ENCODE assay signal across 9 cellular contexts in genomic region chr10:95445223-95445836, GRCh38.
DNase-seq lines count a peak whose midpoint lies in the region; ATAC-seq and TF ChIP-seq lines count a peak whose summit lies in the region.
"Had no signal": no experiment of that assay in that cellular context is flagged by ENCODE, and none has a peak within 500 bp of the region (broad histone marks: within the 10 kb centered on the region; RNA-seq: fewer than 3 reads in every experiment).

No MANE protein-coding gene starts in this region.

- no peak for TF ChIP-seq CTCF in ascending aorta (IDR thresholded peaks at IDR 0.05)
- no peak for TF ChIP-seq CTCF in heart right ventricle (IDR thresholded peaks at IDR 0.05)
- no peak for TF ChIP-seq CTCF in retinal pigment epithelial cell (conservative IDR thresholded peaks at IDR 0.05; ENCODE audit: low read depth, low read length)
- TF ChIP-seq CTCF in GM10266 (IDR thresholded peaks at IDR 0.05; ENCODE audit: control insufficient read depth, insufficient read depth, low read depth, missing control alignments): no peak

- peak; percentile 73 to 92 (median 88) for ATAC-seq in heart right ventricle

- H3K9me3 ChIP-seq in ascending aorta: no peaks in the 10 kb centered on the region
- no peaks in the 10 kb centered on the region for H3K9me3 ChIP-seq in heart right ventricle

- DNase-seq in Daoy (ENCODE audit: low read depth) (peak; percentile 79), ascending aorta (ENCODE audit: low spot score in 2 of 2) (peak; percentile 58 to 96), heart right ventricle (peak; percentile 71 to 86), retinal pigment epithelial cell (ENCODE audit: low read depth) (peak; percentile 43), OCI-M2 (lab: John Stamatoyannopoulos, UW; ENCODE audit: unreplicated experiment) (no peak), GM10266 (ENCODE audit: extremely low spot score) (no peak), HEK293T (ENCODE audit: extremely low spot score) (no peak), AML-193 (lab: John Stamatoyannopoulos, UW) (no peak)

- CTCF ChIA-PET in HEK293T (lab: Yijun Ruan, JAX): interaction anchor here (0.7 to 1.9 kb wide), 8 partner anchors 10 to 158 kb away, joined by 3 to 13 read pairs (median 4); no protein-coding TSS in a partner anchor

- H3K4me3 ChIP-seq in ascending aorta (peak overlapping the region in 1 of 2 donors; percentile 35), heart right ventricle (peak overlapping the region in 1 of 10 donors; percentile 1), retinal pigment epithelial cell (ENCODE audit: low read length) (no peak overlapping the region)
- H3K4me3 ChIP-seq: skin epidermis had no signal

- WGBS in heart right ventricle, 2 donors: 27 to 31% methylated on average over 6 of the region's 6 CpGs

- peaks cover 45 to 90% of the 10 kb centered on the region in 2 donors for H3K4me1 ChIP-seq in ascending aorta
- peaks cover 26 to 99% (median 75%) of the 10 kb centered on the region in 9 donors for H3K4me1 ChIP-seq in heart right ventricle

- intact Hi-C loops in ascending aorta (cut with DNase I) (loop anchor here (2.0 to 5.0 kb wide), 2 partner anchors 37 to 67 kb away; no protein-coding TSS in a partner anchor), heart right ventricle (cut with DNase I) (loop anchor here in 3 of 10 donors (5.0 to 10.0 kb wide), 3 partner anchors 112 to 119 kb away; partner anchors contain the start of gene SORBS1 (in 2 of the 3))

- POLR2A ChIA-PET in HEK293T (lab: Yijun Ruan, JAX): no interaction called here

- H3K27ac ChIP-seq in ascending aorta: peak overlapping the region; percentile 93 to 96
- peak overlapping the region; percentile 62 to 92 (median 84) for H3K27ac ChIP-seq in heart right ventricle

- H3K27me3 ChIP-seq in ascending aorta (no peaks in the 10 kb centered on the region), heart right ventricle (no peaks in the 10 kb centered on the region)

- H3K36me3 ChIP-seq in ascending aorta (peaks cover 7 to 9% of the 10 kb centered on the region in 2 donors), heart right ventricle (peaks cover 0 to under 1% (median 0%) of the 10 kb centered on the region in 9 donors)

TF ChIP-seq in HEK293T, 16 proteins besides CTCF, POLR2A, EP300 and RAD21:
- no peak for TF ChIP-seq FOXA1 (IDR thresholded peaks at IDR 0.05)
- TF ChIP-seq HDGF (IDR thresholded peaks at IDR 0.05; ENCODE audit: borderline replicate concordance): no peak
- TF ChIP-seq TARDBP (IDR thresholded peaks at IDR 0.05): no peak
- no peak for TF ChIP-seq ELF4 (IDR thresholded peaks at IDR 0.05)
- no peak for TF ChIP-seq ZNF384 (IDR thresholded peaks at IDR 0.05)
- TF ChIP-seq FOXK2 (IDR thresholded peaks at IDR 0.05): no peak
- TF ChIP-seq, protein P1, sequence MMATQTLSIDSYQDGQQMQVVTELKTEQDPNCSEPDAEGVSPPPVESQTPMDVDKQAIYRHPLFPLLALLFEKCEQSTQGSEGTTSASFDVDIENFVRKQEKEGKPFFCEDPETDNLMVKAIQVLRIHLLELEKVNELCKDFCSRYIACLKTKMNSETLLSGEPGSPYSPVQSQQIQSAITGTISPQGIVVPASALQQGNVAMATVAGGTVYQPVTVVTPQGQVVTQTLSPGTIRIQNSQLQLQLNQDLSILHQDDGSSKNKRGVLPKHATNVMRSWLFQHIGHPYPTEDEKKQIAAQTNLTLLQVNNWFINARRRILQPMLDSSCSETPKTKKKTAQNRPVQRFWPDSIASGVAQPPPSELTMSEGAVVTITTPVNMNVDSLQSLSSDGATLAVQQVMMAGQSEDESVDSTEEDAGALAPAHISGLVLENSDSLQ (IDR thresholded peaks at IDR 0.05): no peak
- no peak for TF ChIP-seq ARNT (IDR thresholded peaks at IDR 0.05)
- TF ChIP-seq FOXM1 (IDR thresholded peaks at IDR 0.05; ENCODE audit: borderline replicate concordance): no peak
- TF ChIP-seq CTBP1 (IDR thresholded peaks at IDR 0.05; ENCODE audit: borderline replicate concordance): no peak
- no peak for TF ChIP-seq L3MBTL2 (conservative IDR thresholded peaks at IDR 0.05)
- TF ChIP-seq BHLHE40 (IDR thresholded peaks at IDR 0.05; ENCODE audit: borderline replicate concordance): no peak
- no peak for TF ChIP-seq SP1 (IDR thresholded peaks at IDR 0.05)
- no peak for TF ChIP-seq SUZ12 (IDR thresholded peaks at IDR 0.05)
- no peak for TF ChIP-seq NFRKB (IDR thresholded peaks at IDR 0.05)
- TF ChIP-seq LEF1 (IDR thresholded peaks at IDR 0.05; ENCODE audit: borderline replicate concordance): no peak
TF ChIP-seq in HEK293T: peak in this region for 0.

Comparison
In these comparisons a context has a peak if more than half of its experiments do, and no peak if none do; other contexts are left out.
1. DNase-seq: peak in Daoy (single experiment), ascending aorta (2 of 2), heart right ventricle (2 of 2) and retinal pigment epithelial cell (single experiment); none in OCI-M2 (single experiment), GM10266 (single experiment), HEK293T (single experiment) and AML-193 (0 of 2).